ENCODE assay signal across 26 cellular contexts in genomic region chrX:134716620-134717012, GRCh38. TPM values are rescaled to one million over a fixed set of nuclear protein-coding genes. Genes with fewer than 3 reads are reported as not detected.
"Had no signal": no experiment of that assay in that cellular context is flagged by ENCODE, and none has a peak within 500 bp of the region (broad histone marks: within the 10 kb centered on the region; RNA-seq: fewer than 3 reads in every experiment).

No MANE protein-coding gene starts in this region.

- H3K36me3 Mint-ChIP-seq: activated CD8-positive, alpha-beta memory T cell treated with anti-CD3 and anti-CD28 coated beads, Interleukin-2, amount 10 ng/mL, durations not matched to agents 7 days and 5 days; activated naive CD8-positive, alpha-beta T cell had no signal

- H3K4me3 ChIP-seq: cardiac muscle cell had no signal

- H3K27me3 ChIP-seq: cardiac muscle cell had no signal

- H3K27ac Mint-ChIP-seq: activated CD4-positive, alpha-beta memory T cell treated with anti-CD3 and anti-CD28 coated beads, Interleukin-2, amount 10 ng/mL, durations not matched to agents 7 days and 5 days; activated CD8-positive, alpha-beta memory T cell treated with anti-CD3 and anti-CD28 coated beads, Interleukin-2, amount 10 ng/mL, durations not matched to agents 7 days and 5 days; activated naive CD4-positive, alpha-beta T cell treated with anti-CD3 and anti-CD28 coated beads, Interleukin-2, amount 10 ng/mL, durations not matched to agents 7 days and 5 days; activated naive CD8-positive, alpha-beta T cell; T-helper 1 cell treated with Interleukin-12 subunit alpha and Interleukin-12 subunit beta and Interleukin-4 antibody, amounts not matched to agents 30 μg/mL and 1 μg/mL, for 36 hours; T-helper 2 cell treated with Interferon-gamma antibody and Interleukin-4, amounts not matched to agents 5 μg/mL and 100 μg/mL, for 36 hours had no signal

- H3K36me3 ChIP-seq: cardiac muscle cell had no signal

- H3K4me3 Mint-ChIP-seq: activated CD4-positive, alpha-beta memory T cell treated with anti-CD3 and anti-CD28 coated beads, Interleukin-2, amount 10 ng/mL, durations not matched to agents 7 days and 5 days; activated CD8-positive, alpha-beta memory T cell treated with anti-CD3 and anti-CD28 coated beads, Interleukin-2, amount 10 ng/mL, durations not matched to agents 7 days and 5 days; activated naive CD4-positive, alpha-beta T cell treated with anti-CD3 and anti-CD28 coated beads, Interleukin-2, amount 10 ng/mL, durations not matched to agents 7 days and 5 days; activated naive CD8-positive, alpha-beta T cell; activated naive CD8-positive, alpha-beta T cell treated with anti-CD3 and anti-CD28 coated beads, Interleukin-2, amount 50 U/mL, for 24 hours; central memory CD8-positive, alpha-beta T cell; T-helper 1 cell treated with Interleukin-12 subunit alpha and Interleukin-12 subunit beta and Interleukin-4 antibody, amounts not matched to agents 30 μg/mL and 1 μg/mL, for 36 hours; T-helper 2 cell treated with Interferon-gamma antibody and Interleukin-4, amounts not matched to agents 5 μg/mL and 100 μg/mL, for 36 hours had no signal

- FAIRE-seq: TTC549 had no signal

- H3K27me3 Mint-ChIP-seq: activated CD4-positive, alpha-beta memory T cell treated with anti-CD3 and anti-CD28 coated beads, Interleukin-2, amount 10 ng/mL, durations not matched to agents 7 days and 5 days; activated CD8-positive, alpha-beta memory T cell treated with anti-CD3 and anti-CD28 coated beads, Interleukin-2, amount 10 ng/mL, durations not matched to agents 7 days and 5 days; activated naive CD8-positive, alpha-beta T cell; activated naive CD8-positive, alpha-beta T cell treated with anti-CD3 and anti-CD28 coated beads, Interleukin-2, amount 50 U/mL, for 24 hours had no signal

- H3K27ac ChIP-seq: cardiac muscle cell had no signal

- H3K9me3 Mint-ChIP-seq: activated naive CD4-positive, alpha-beta T cell treated with anti-CD3 and anti-CD28 coated beads, Interleukin-2, amount 10 ng/mL, durations not matched to agents 7 days and 5 days; activated naive CD8-positive, alpha-beta T cell treated with anti-CD3 and anti-CD28 coated beads, Interleukin-2, amount 50 U/mL, for 24 hours; central memory CD8-positive, alpha-beta T cell; T-helper 1 cell treated with Interleukin-12 subunit alpha and Interleukin-12 subunit beta and Interleukin-4 antibody, amounts not matched to agents 30 μg/mL and 1 μg/mL, for 36 hours; T-helper 2 cell treated with Interferon-gamma antibody and Interleukin-4, amounts not matched to agents 5 μg/mL and 100 μg/mL, for 36 hours had no signal

- DNase-seq: activated CD4-positive, alpha-beta memory T cell treated with anti-CD3 and anti-CD28 coated beads, Interleukin-2, amount 10 ng/mL, durations not matched to agents 7 days and 5 days; activated CD4-positive, alpha-beta T cell treated with anti-CD3 and anti-CD28 coated beads for 4 hours; activated CD8-positive, alpha-beta memory T cell treated with anti-CD3 and anti-CD28 coated beads for 24 hours; activated CD8-positive, alpha-beta memory T cell treated with anti-CD3 and anti-CD28 coated beads, Interleukin-2, amount 10 ng/mL, durations not matched to agents 7 days and 5 days; activated CD8-positive, alpha-beta memory T cell treated with anti-CD3 and anti-CD28 coated beads, Interleukin-2, amount 50 U/mL, for 48 hours; activated effector memory CD4-positive, alpha-beta T cell treated with Interleukin-2 at 50 U/mL for 16 hours; activated naive CD4-positive, alpha-beta T cell treated with anti-CD3 and anti-CD28 coated beads, Interleukin-2, amount 10 ng/mL, durations not matched to agents 7 days and 5 days; activated naive CD8-positive, alpha-beta T cell treated with anti-CD3 and anti-CD28 coated beads, Interleukin-2, amount 50 U/mL, for 24 hours; activated T-cell treated with anti-CD3 and anti-CD28 coated beads, Interleukin-2, amount 50 U/mL, for 48 hours; anterior cingulate cortex; Karpas-422; KBM-7; NCI-H1105; NCI-H1417 treated with DMSO at 0.1 percent for 48 hours; NCI-H1694; NCI-H2029; NCI-H345; NCI-H524 treated with DMSO at 0.1 percent for 48 hours; Right ventricle myocardium superior had no signal

RNA-seq across cellular contexts. Expression of gene PLAC1, which starts 58.3 kb away (rescaled TPM):
- total RNA-seq: activated CD4-positive, alpha-beta memory T cell treated with anti-CD3 and anti-CD28 coated beads, Interleukin-2, amount 10 ng/mL, durations not matched to agents 7 days and 5 days; activated CD8-positive, alpha-beta memory T cell treated with anti-CD3 and anti-CD28 coated beads, Interleukin-2, amount 10 ng/mL, durations not matched to agents 7 days and 5 days; chondrocyte; Right ventricle myocardium superior had no signal
